1 cellular context compared by ENCODE assay signal in the genomic region with DNA sequence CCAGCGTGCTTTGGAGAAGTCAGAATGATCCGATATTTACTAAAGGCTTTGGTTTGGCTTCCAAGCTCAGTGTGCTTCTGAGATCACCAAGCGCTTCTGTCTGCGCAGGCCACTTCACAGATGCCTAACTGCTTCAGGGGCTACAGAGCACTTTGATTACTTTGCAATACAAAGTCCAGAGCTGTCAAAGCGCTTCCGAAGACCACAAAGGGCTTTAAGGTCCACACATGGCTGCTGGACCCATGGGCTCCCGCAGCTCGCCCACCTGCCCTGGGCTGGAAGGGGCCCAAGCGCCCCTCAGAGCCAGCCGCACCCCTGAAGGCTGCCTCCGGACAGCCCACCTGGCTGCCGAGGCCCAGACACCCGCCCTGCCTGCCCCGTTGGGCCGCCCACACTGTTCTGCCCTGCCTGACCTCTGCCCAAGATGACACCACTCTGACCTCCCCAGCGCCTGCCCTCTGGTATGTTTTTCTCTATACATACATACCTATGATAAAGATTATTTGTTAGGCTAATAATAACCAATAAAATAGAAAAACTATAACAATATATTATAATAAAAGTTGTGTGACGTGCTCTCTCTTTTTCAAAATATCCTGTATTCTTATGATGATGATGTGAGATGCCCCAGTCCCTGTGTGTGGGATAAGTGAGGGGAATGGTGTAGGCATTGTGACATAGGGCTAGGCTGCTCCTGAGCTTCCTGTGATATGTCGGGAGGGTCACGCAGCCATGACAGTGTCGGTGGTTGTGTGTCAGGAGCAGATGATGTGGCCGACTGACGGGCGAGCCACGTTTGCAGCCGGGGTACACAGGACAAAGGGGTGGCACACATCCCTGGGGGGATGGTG.
TF ChIP-seq lines count a peak whose summit lies in the region.

No MANE protein-coding gene starts in this region.

TF ChIP-seq in IMR-90, 13 proteins besides CTCF, POLR2A, EP300 and RAD21:
- TF ChIP-seq CHD1 (IDR thresholded peaks at IDR 0.05; ENCODE audit: low read depth, low read length) (no peak), MAFK (IDR thresholded peaks at IDR 0.05; ENCODE audit: low read depth, low read length) (no peak), CEBPB (IDR thresholded peaks at IDR 0.05; ENCODE audit: low read depth, low read length) (no peak), SMC3 (IDR thresholded peaks at IDR 0.05; ENCODE audit: low read depth, low read length) (no peak), MAZ (IDR thresholded peaks at IDR 0.05; ENCODE audit: borderline replicate concordance, low read depth, low read length) (no peak), BHLHE40 (IDR thresholded peaks at IDR 0.05; ENCODE audit: low read depth, low read length) (no peak), MXI1 (IDR thresholded peaks at IDR 0.05; ENCODE audit: borderline replicate concordance, low read depth, low read length) (no peak), RFX5 (IDR thresholded peaks at IDR 0.05; ENCODE audit: low read depth, low read length) (no peak), NFE2L2 (IDR thresholded peaks at IDR 0.05; ENCODE audit: low read depth, low read length) (no peak), FOS (IDR thresholded peaks at IDR 0.05; ENCODE audit: low read depth, low read length) (no peak), RCOR1 (IDR thresholded peaks at IDR 0.05; ENCODE audit: insufficient replicate concordance, low read length) (no peak)
- TF ChIP-seq, protein P1, sequence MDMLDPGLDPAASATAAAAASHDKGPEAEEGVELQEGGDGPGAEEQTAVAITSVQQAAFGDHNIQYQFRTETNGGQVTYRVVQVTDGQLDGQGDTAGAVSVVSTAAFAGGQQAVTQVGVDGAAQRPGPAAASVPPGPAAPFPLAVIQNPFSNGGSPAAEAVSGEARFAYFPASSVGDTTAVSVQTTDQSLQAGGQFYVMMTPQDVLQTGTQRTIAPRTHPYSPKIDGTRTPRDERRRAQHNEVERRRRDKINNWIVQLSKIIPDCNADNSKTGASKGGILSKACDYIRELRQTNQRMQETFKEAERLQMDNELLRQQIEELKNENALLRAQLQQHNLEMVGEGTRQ (IDR thresholded peaks at IDR 0.05; ENCODE audit: low read depth, low read length): no peak
- TF ChIP-seq, protein P2, sequence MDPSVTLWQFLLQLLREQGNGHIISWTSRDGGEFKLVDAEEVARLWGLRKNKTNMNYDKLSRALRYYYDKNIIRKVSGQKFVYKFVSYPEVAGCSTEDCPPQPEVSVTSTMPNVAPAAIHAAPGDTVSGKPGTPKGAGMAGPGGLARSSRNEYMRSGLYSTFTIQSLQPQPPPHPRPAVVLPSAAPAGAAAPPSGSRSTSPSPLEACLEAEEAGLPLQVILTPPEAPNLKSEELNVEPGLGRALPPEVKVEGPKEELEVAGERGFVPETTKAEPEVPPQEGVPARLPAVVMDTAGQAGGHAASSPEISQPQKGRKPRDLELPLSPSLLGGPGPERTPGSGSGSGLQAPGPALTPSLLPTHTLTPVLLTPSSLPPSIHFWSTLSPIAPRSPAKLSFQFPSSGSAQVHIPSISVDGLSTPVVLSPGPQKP (IDR thresholded peaks at IDR 0.05; ENCODE audit: borderline replicate concordance, low read depth, low read length): no peak
